Comparison of ENCODE assay signal across 10 cellular contexts in genomic region chr13:73335226-73335625, GRCh38.
DNase-seq lines count a peak whose midpoint lies in the region; ATAC-seq and TF ChIP-seq lines count a peak whose summit lies in the region.
"Had no signal": no experiment of that assay in that cellular context is flagged by ENCODE, and none has a peak within 500 bp of the region (broad histone marks: within the 10 kb centered on the region; RNA-seq: fewer than 3 reads in every experiment).

No MANE protein-coding gene starts in this region.

- DNase-seq in AG09319 (ENCODE audit: extremely low read depth, low read depth) (peak; percentile 11), epithelial cell of esophagus (ENCODE audit: low read depth) (peak; percentile 98), GM13977 (ENCODE audit: low spot score) (no peak), NCI-H146 (lab: John Stamatoyannopoulos, UW) (no peak), iPS-NIHi7 (ENCODE audit: extremely low spot score) (no peak)
- no peak for DNase-seq in activated CD8-positive, alpha-beta memory T cell treated with anti-CD3 and anti-CD28 coated beads, Interleukin-2, amount 10 ng/mL, durations not matched to agents 7 days and 5 days
- DNase-seq: GDM1 had no signal

- TF ChIP-seq CTCF in AG09319 (IDR thresholded peaks at IDR 0.05; ENCODE audit: low read depth, low read length) (no peak), epithelial cell of esophagus (IDR thresholded peaks at IDR 0.05; ENCODE audit: insufficient read depth, low read depth, low read length, missing control alignments) (no peak), GM13977 (IDR thresholded peaks at IDR 0.05; ENCODE audit: extremely low read depth, insufficient read depth, missing control alignments) (no peak)

- peaks cover 2% of the 10 kb centered on the region for H3K27me3 Mint-ChIP-seq in activated CD8-positive, alpha-beta memory T cell treated with anti-CD3 and anti-CD28 coated beads, Interleukin-2, amount 10 ng/mL, durations not matched to agents 7 days and 5 days
- H3K27me3 Mint-ChIP-seq: dendritic cell treated with granulocyte-macrophage colony-stimulating factor and Interleukin-4, amounts not matched to agents 40 ng/mL and 50 ng/mL, for 4 days had no signal

- H3K36me3 Mint-ChIP-seq in activated CD8-positive, alpha-beta memory T cell treated with anti-CD3 and anti-CD28 coated beads, Interleukin-2, amount 10 ng/mL, durations not matched to agents 7 days and 5 days, result no peaks in the 10 kb centered on the region

- H3K9me3 Mint-ChIP-seq in activated CD8-positive, alpha-beta memory T cell treated with anti-CD3 and anti-CD28 coated beads, Interleukin-2, amount 10 ng/mL, durations not matched to agents 7 days and 5 days (ENCODE audit: low read depth), result no peaks in the 10 kb centered on the region

- no peak overlapping the region for H3K4me3 Mint-ChIP-seq in activated CD8-positive, alpha-beta memory T cell treated with anti-CD3 and anti-CD28 coated beads, Interleukin-2, amount 10 ng/mL, durations not matched to agents 7 days and 5 days
- H3K4me3 Mint-ChIP-seq: dendritic cell treated with granulocyte-macrophage colony-stimulating factor and Interleukin-4, amounts not matched to agents 40 ng/mL and 50 ng/mL, for 4 days had no signal

- in situ Hi-C loops in GM13977 (cut with MboI; ENCODE audit: low pct_unique_long_range_greater_than_20kb, low sequenced_read_pairs, unreplicated experiment), result no loop called here

- H3K27ac Mint-ChIP-seq in activated CD8-positive, alpha-beta memory T cell treated with anti-CD3 and anti-CD28 coated beads, Interleukin-2, amount 10 ng/mL, durations not matched to agents 7 days and 5 days, result no peak overlapping the region
- H3K27ac Mint-ChIP-seq: dendritic cell treated with granulocyte-macrophage colony-stimulating factor and Interleukin-4, amounts not matched to agents 40 ng/mL and 50 ng/mL, for 4 days had no signal

- H3K4me1 Mint-ChIP-seq in activated CD8-positive, alpha-beta memory T cell treated with anti-CD3 and anti-CD28 coated beads, Interleukin-2, amount 10 ng/mL, durations not matched to agents 7 days and 5 days, result peaks cover 6% of the 10 kb centered on the region

- CTCF ChIA-PET in activated CD8-positive, alpha-beta memory T cell treated with anti-CD3 and anti-CD28 coated beads, Interleukin-2, amount 10 ng/mL, durations not matched to agents 7 days and 5 days (lab: Charles Lee), result no interaction called here

- ATAC-seq in GM19455 (IDR thresholded peaks at IDR 0.05; ENCODE audit: unreplicated experiment) (peak; percentile 70), HG03432 (IDR thresholded peaks at IDR 0.05; ENCODE audit: unreplicated experiment) (peak; percentile 98)
- no peak for ATAC-seq in activated CD8-positive, alpha-beta memory T cell treated with anti-CD3 and anti-CD28 coated beads, Interleukin-2, amount 10 ng/mL, durations not matched to agents 7 days and 5 days

- H3K4me3 ChIP-seq in epithelial cell of esophagus (ENCODE audit: low read length), result no peak overlapping the region

Comparison
In these comparisons a context has a peak if more than half of its experiments do, and no peak if none do; other contexts are left out.
1. DNase-seq: peak in AG09319 (single experiment) and epithelial cell of esophagus (single experiment); none in activated CD8-positive, alpha-beta memory T cell treated with anti-CD3 and anti-CD28 coated beads, Interleukin-2, amount 10 ng/mL, durations not matched to agents 7 days and 5 days (single experiment), GM13977 (single experiment), NCI-H146 (single experiment) and iPS-NIHi7 (single experiment).